ENCODE assay signal across 8 cellular contexts in genomic region chr1:150160964-150161626, GRCh38. TPM values are rescaled to one million over a fixed set of nuclear protein-coding genes. Genes with fewer than 3 reads are reported as not detected.
A peak's percentile ranks its signal among the peaks of the same experiment; 100 is the strongest.
DNase-seq lines count a peak whose midpoint lies in the region; ATAC-seq and TF ChIP-seq lines count a peak whose summit lies in the region.

No MANE protein-coding gene starts in this region.

- H3K4me3 ChIP-seq in DND-41 (ENCODE audit: low read depth in 1 of 2, low read length in 2 of 2) (no peak overlapping the region), MM.1S (ENCODE audit: low read length) (peak overlapping the region; percentile 40), duodenal mucosa (ENCODE audit: low read depth in 1 of 2, low read length in 2 of 2) (no peak overlapping the region), neural progenitor cell (no peak overlapping the region)

- H3K27me3 ChIP-seq in DND-41 (ENCODE audit: insufficient read depth, low read length, poor library complexity) (no peaks in the 10 kb centered on the region), MM.1S (replicated peaks; ENCODE audit: insufficient read depth, low read length) (no peaks in the 10 kb centered on the region), duodenal mucosa (ENCODE audit: control insufficient read depth in 1 of 2, insufficient read depth in 2 of 2, low read length in 2 of 2) (no peaks in the 10 kb centered on the region), neural progenitor cell (no peaks in the 10 kb centered on the region)

- H3K9me3 Mint-ChIP-seq in neural progenitor cell, result no peaks in the 10 kb centered on the region

- H3K36me3 ChIP-seq in DND-41 (ENCODE audit: insufficient read depth, low read length), result peaks cover 40% of the 10 kb centered on the region
- H3K36me3 ChIP-seq in MM.1S (replicated peaks; ENCODE audit: insufficient read depth, low read length), result no peaks in the 10 kb centered on the region
- peaks cover 5 to 20% of the 10 kb centered on the region in 2 donors for H3K36me3 ChIP-seq in duodenal mucosa (ENCODE audit: control insufficient read depth in 1 of 2, insufficient read depth in 2 of 2, low read length in 2 of 2)
- peaks cover 6% of the 10 kb centered on the region for H3K36me3 ChIP-seq in neural progenitor cell

- peaks cover 10% of the 10 kb centered on the region for H3K27me3 Mint-ChIP-seq in neural progenitor cell (ENCODE audit: insufficient read depth, low read depth)

- H3K27ac Mint-ChIP-seq in neural progenitor cell, result peak overlapping the region; percentile 99

- H3K27ac ChIP-seq in DND-41 (ENCODE audit: low read length) (peak overlapping the region; percentile 33; the same call in 1 of the 2 replicates), MM.1S (ENCODE audit: low read length) (peak overlapping the region; percentile 87), duodenal mucosa (ENCODE audit: low read depth, low read length) (peak overlapping the region; percentile 36), neural progenitor cell (no peak overlapping the region)

- H3K36me3 Mint-ChIP-seq in neural progenitor cell, result peaks cover 39% of the 10 kb centered on the region

- H3K9ac ChIP-seq in DND-41 (ENCODE audit: low read depth, low read length) (no peak overlapping the region; the same call in 1 of the 2 replicates), MM.1S (ENCODE audit: low read length) (peak overlapping the region; percentile 50; the same call in 1 of the 2 replicates), duodenal mucosa (ENCODE audit: low read depth in 1 of 2, low read length in 2 of 2) (no peak overlapping the region), neural progenitor cell (no peak overlapping the region)

- ATAC-seq in DND-41 (ENCODE audit: insufficient read depth, low read depth), result no peak
- ATAC-seq in HG03025 (IDR thresholded peaks at IDR 0.05; ENCODE audit: low FRiP score, unreplicated experiment), result no peak

- H3K4me2 ChIP-seq in DND-41 (ENCODE audit: insufficient read depth, low read length) (no peak overlapping the region), MM.1S (ENCODE audit: low read depth, low read length) (peak overlapping the region; percentile 87), neural progenitor cell (no peak overlapping the region)

- no peak overlapping the region for H3K4me3 Mint-ChIP-seq in neural progenitor cell

- DNase-seq in DND-41 (no peak), MM.1S (peak; percentile 23), neural progenitor cell (ENCODE audit: low spot score) (no peak), mucosa of gallbladder (ENCODE audit: low spot score) (no peak), pons (ENCODE audit: low spot score) (no peak), LoVo (ENCODE audit: low spot score) (no peak)

- H3K4me1 ChIP-seq in DND-41 (ENCODE audit: insufficient read depth, low read length), result peaks cover 46% of the 10 kb centered on the region
- peaks cover 65% of the 10 kb centered on the region for H3K4me1 ChIP-seq in MM.1S (ENCODE audit: low read length)
- peaks cover 45 to 49% of the 10 kb centered on the region in 2 donors for H3K4me1 ChIP-seq in duodenal mucosa (ENCODE audit: control insufficient read depth in 1 of 2, insufficient read depth in 2 of 2, low read length in 2 of 2)
- H3K4me1 ChIP-seq in neural progenitor cell, result peaks cover 25% of the 10 kb centered on the region

- H4K20me1 ChIP-seq in DND-41 (ENCODE audit: insufficient read depth, low read length) (peaks cover 36% of the 10 kb centered on the region; the same call in 1 of the 2 replicates), MM.1S (ENCODE audit: insufficient read depth, low read length) (no peaks in the 10 kb centered on the region), neural progenitor cell (ENCODE audit: low read depth) (peaks cover 7% of the 10 kb centered on the region)

- TF ChIP-seq CTCF in DND-41 (IDR thresholded peaks at IDR 0.05; ENCODE audit: borderline replicate concordance, extremely low read depth, low read length, poor library complexity, severe bottlenecking) (peak; percentile 23), MM.1S (IDR thresholded peaks at IDR 0.05; ENCODE audit: low read length) (peak; percentile 22), neural progenitor cell (IDR thresholded peaks at IDR 0.05) (no peak)

- H3K79me2 ChIP-seq in DND-41 (ENCODE audit: insufficient read depth, low read length) (no peaks in the 10 kb centered on the region; the same call in 1 of the 2 replicates), MM.1S (ENCODE audit: low read length) (no peaks in the 10 kb centered on the region), neural progenitor cell (ENCODE audit: low read depth) (no peaks in the 10 kb centered on the region)

- no peaks in the 10 kb centered on the region for H3K9me2 ChIP-seq in MM.1S (replicated peaks; ENCODE audit: insufficient read depth, low read length)

- no peaks in the 10 kb centered on the region for H3K9me3 ChIP-seq in DND-41 (ENCODE audit: insufficient read depth, low read length, severe bottlenecking)
- no peaks in the 10 kb centered on the region for H3K9me3 ChIP-seq in MM.1S (replicated peaks; ENCODE audit: insufficient read depth, low read length)
- no peaks in the 10 kb centered on the region for H3K9me3 ChIP-seq in duodenal mucosa (ENCODE audit: control insufficient read depth in 1 of 2, low read length in 2 of 2)
- no peaks in the 10 kb centered on the region for H3K9me3 ChIP-seq in neural progenitor cell (ENCODE audit: low read depth)

- peaks cover 45% of the 10 kb centered on the region for H3K4me1 Mint-ChIP-seq in neural progenitor cell

- H2AFZ ChIP-seq in DND-41 (ENCODE audit: low read depth, low read length) (no peak overlapping the region), MM.1S (ENCODE audit: low read length) (peak overlapping the region; percentile 7), neural progenitor cell (replicated peaks) (no peak overlapping the region)

- H3F3A ChIP-seq in MM.1S (ENCODE audit: insufficient read depth, low read length) (peaks cover 44% of the 10 kb centered on the region), neural progenitor cell (ENCODE audit: low read depth) (peaks cover 41% of the 10 kb centered on the region)

RNA-seq across cellular contexts. Expression of gene PLEKHO1, which starts 11.4 kb away (rescaled TPM):
- total RNA-seq in neural progenitor cell (ENCODE audit: low replicate concordance), result 39.3 and 43.3 TPM in 2 replicates
- total RNA-seq in mucosa of gallbladder, result 56.4 TPM
